13 cellular contexts compared by ENCODE assay signal in the genomic region with DNA sequence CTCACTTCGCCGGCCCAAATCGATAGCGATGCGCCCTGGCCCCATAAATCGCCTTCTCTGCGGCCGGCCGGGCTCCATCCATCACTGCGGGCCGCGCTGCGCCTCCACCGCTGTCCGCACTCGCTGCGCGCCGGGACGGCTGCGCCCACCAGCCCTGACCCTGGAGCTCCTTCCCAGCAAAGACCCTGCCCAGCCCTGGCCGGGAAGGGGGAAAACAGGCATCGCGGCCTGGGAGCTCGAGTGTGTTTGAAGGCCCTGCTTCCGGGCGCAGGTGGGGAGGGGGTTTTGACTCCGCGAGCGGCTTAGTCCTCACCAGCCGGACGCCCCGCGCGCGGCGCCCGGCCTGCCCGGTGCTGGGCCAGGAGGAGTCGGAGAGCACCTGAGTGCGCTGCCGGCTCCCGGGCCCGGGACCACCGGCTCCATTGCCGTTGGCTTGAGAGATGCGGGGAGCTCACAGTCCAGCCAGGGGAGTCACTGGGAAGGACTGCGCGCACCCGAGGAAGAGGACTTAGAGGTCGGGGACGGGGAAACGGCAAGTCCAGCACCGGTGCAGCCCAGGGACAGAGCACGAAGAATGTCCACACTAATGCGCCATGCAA. TPM values are rescaled to one million over a fixed set of nuclear protein-coding genes. Genes with fewer than 3 reads are reported as not detected.
DNase-seq lines count a peak whose midpoint lies in the region; ATAC-seq and TF ChIP-seq lines count a peak whose summit lies in the region.
"Had no signal": no experiment of that assay in that cellular context is flagged by ENCODE, and none has a peak within 500 bp of the region (broad histone marks: within the 10 kb centered on the region; RNA-seq: fewer than 3 reads in every experiment).

No MANE protein-coding gene starts in this region.

- no peak for TF ChIP-seq CTCF in epithelial cell of proximal tubule (conservative IDR thresholded peaks at IDR 0.05; ENCODE audit: low read depth, low read length)
- no peak for TF ChIP-seq CTCF in nephron (IDR thresholded peaks at IDR 0.05; ENCODE audit: unreplicated experiment in 3 of 3)
- TF ChIP-seq CTCF in transverse colon (IDR thresholded peaks at IDR 0.05): no peak

- H3K4me3 Mint-ChIP-seq in nephron: peak overlapping the region; percentile 86 to 90 (median 88)
- H3K4me3 Mint-ChIP-seq: HFFc6 had no signal

- H3K27me3 ChIP-seq in NT2/D1 (ENCODE audit: insufficient read depth, insufficient read length) (peaks cover 84% of the 10 kb centered on the region), transverse colon (peaks cover 63% of the 10 kb centered on the region)

- ATAC-seq in GM18868 (IDR thresholded peaks at IDR 0.05; ENCODE audit: unreplicated experiment): no peak

- in situ Hi-C loops in transverse colon (cut with MboI; ENCODE audit: low pct_ligation_motif_present in 1 of 4, low pct_unique_long_range_greater_than_20kb in 1 of 4, low sequenced_read_pairs in 3 of 4): no loop called here

- H3K4me3 ChIP-seq in NT2/D1 (ENCODE audit: insufficient read length, low read depth) (peak overlapping the region; percentile 35), epithelial cell of proximal tubule (ENCODE audit: low read depth, low read length) (peak overlapping the region; percentile 84), transverse colon (no peak overlapping the region)
- H3K4me3 ChIP-seq: skin epidermis had no signal

- intact Hi-C loops in transverse colon (cut with DNase I; ENCODE audit: low total_unique reads): no loop called here

- H3K4me1 Mint-ChIP-seq in nephron: peaks cover 34% of the 10 kb centered on the region

- H3K27ac ChIP-seq in transverse colon: no peak overlapping the region
- H3K27ac ChIP-seq: RWPE1, skin epidermis, VCaP had no signal

- no peak for TF ChIP-seq EP300 in transverse colon (IDR thresholded peaks at IDR 0.05; ENCODE audit: low read depth)

- H3K4me1 ChIP-seq in NT2/D1 (ENCODE audit: insufficient read depth, insufficient read length) (peaks cover 9% of the 10 kb centered on the region), transverse colon (peaks cover 0 to 16% (median 7%) of the 10 kb centered on the region in 4 donors)

- peaks cover 23% of the 10 kb centered on the region for H3K36me3 Mint-ChIP-seq in nephron (ENCODE audit: low read depth)

- DNase-seq in D341Med (ENCODE audit: low spot score) (peak; percentile 32), NT2/D1 (ENCODE audit: low read depth, low spot score) (no peak), epithelial cell of proximal tubule (ENCODE audit: low read depth) (no peak), transverse colon (no peak), NCI-H2081 treated with DMSO at 0.1 percent for 48 hours (lab: John Stamatoyannopoulos, UW) (no peak), Kasumi-1 (lab: John Stamatoyannopoulos, UW) (no peak)
- DNase-seq: HFFc6, NCI-H2227 treated with DMSO at 0.1 percent for 48 hours had no signal

- no peaks in the 10 kb centered on the region for H3K9me3 ChIP-seq in NT2/D1 (ENCODE audit: insufficient read depth, low read length)
- H3K9me3 ChIP-seq in transverse colon: no peaks in the 10 kb centered on the region

- peak overlapping the region; percentile 77 to 97 (median 87) for H3K27ac Mint-ChIP-seq in nephron
- H3K27ac Mint-ChIP-seq: HFFc6 had no signal

- H3K27me3 Mint-ChIP-seq in nephron (ENCODE audit: low read depth): peaks cover 100% of the 10 kb centered on the region

- no peak for TF ChIP-seq POLR2A in transverse colon (IDR thresholded peaks at IDR 0.05)

- H3K36me3 ChIP-seq in NT2/D1 (ENCODE audit: insufficient read depth, insufficient read length, low read length): no peaks in the 10 kb centered on the region
- no peaks in the 10 kb centered on the region for H3K36me3 ChIP-seq in transverse colon

- H3K9me3 Mint-ChIP-seq in nephron: no peaks in the 10 kb centered on the region
- H3K9me3 Mint-ChIP-seq: HFFc6 had no signal

- 52% methylated on average over 56 of the region's 56 CpGs; no CpG with 5 or more reads in 1 of the 2 donors for WGBS in transverse colon (ENCODE audit: low coverage in 1 of 2), 2 donors

- peak overlapping the region; percentile 64 for H3K9ac ChIP-seq in NT2/D1 (ENCODE audit: insufficient read length, low read depth)

RNA-seq across cellular contexts. Expression of a gene that starts 1.1 kb away (rescaled TPM):
- total RNA-seq in epithelial cell of proximal tubule: 109 and 127 TPM in 2 replicates
- total RNA-seq in transverse colon: 10 to 100 TPM in 2 of 4 donors, 1 to 10 TPM in 2; 1.6 to 13.7 (median 8.3) TPM

Comparison
In these comparisons a context has a peak if more than half of its experiments do, and no peak if none do; other contexts are left out.
1. H3K4me3 ChIP-seq: peak in NT2/D1 (single experiment) and epithelial cell of proximal tubule (single experiment); none in transverse colon (0 of 4).